Comparison of ENCODE assay signal across 9 cellular contexts in the genomic region with DNA sequence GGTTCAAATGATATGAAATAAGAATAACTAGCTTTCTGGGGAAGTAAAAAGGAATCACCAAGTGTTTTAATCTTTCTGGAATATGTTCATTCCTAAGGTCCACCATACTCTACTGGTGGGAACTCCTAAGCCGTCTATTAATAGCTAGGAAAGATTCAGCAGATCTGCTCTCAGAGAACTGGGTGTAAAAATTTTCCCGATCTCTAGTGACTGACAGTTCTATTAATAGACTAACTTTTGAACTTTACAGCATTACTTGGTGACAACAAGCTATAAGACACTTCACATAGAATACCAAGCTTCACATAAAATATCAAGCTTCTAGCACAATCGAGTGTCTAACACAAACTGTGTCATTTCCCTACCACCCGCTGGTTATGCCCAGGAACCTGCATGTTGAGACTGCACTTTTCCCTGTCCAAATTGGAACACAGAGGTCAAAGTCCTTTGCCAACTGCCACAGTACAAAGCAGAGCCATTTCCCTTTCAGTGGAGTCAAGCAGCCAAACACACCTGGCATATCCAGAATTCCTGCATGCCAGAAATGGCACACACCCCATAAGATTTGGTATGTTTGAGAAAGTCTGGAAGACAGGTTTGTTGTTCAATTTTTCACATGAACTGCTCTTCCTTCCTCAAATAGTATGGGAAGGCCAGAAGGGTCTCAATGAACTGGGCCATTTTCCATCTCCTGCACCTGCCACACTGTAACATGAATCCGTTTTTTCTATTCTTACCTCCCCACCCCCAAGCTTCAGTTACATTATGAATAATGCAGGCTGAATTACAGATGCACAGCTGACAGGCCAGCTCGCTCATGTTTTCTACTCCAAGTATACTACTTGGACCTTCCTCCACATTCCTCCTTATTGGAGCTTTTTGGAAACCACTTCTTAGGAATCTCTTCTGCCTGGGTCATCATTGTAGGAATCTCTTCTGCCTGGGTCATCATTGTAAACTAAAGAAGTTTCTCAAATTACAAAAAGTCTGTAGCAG. TPM values are rescaled to one million over a fixed set of nuclear protein-coding genes. Genes with fewer than 3 reads are reported as not detected.
DNase-seq lines count a peak whose midpoint lies in the region; ATAC-seq and TF ChIP-seq lines count a peak whose summit lies in the region.
"Had no signal": no experiment of that assay in that cellular context is flagged by ENCODE, and none has a peak within 500 bp of the region (broad histone marks: within the 10 kb centered on the region; RNA-seq: fewer than 3 reads in every experiment).

No MANE protein-coding gene starts in this region.

- ATAC-seq in HG03097 (IDR thresholded peaks at IDR 0.05; ENCODE audit: low FRiP score, unreplicated experiment) (no peak), HG02571 (IDR thresholded peaks at IDR 0.05; ENCODE audit: unreplicated experiment) (no peak), GM18870 (IDR thresholded peaks at IDR 0.05; ENCODE audit: unreplicated experiment) (no peak)

- no peak overlapping the region for H3K27ac ChIP-seq in osteoblast (ENCODE audit: low read depth, low read length)

- H2AFZ ChIP-seq in osteoblast (ENCODE audit: low read length): no peak overlapping the region

- H3K4me3 ChIP-seq in osteoblast (ENCODE audit: insufficient read depth, low read length) (no peak overlapping the region), HAP-1 (no peak overlapping the region)

- DNase-seq in DMS53 treated with DMSO at 0.1 percent for 48 hours (lab: John Stamatoyannopoulos, UW; ENCODE audit: unreplicated experiment): peak; percentile 71
- DNase-seq in NCI-H2029 (lab: John Stamatoyannopoulos, UW): peak; percentile 79
- peak; percentile 16 for DNase-seq in dermis blood vessel endothelial cell
- DNase-seq in osteoblast (ENCODE audit: insufficient read length, low spot score, missing footprints): peak; percentile 78
- no peak for DNase-seq in HAP-1 (ENCODE audit: low spot score in 2 of 2)
- DNase-seq: dorsolateral prefrontal cortex had no signal

- H4K20me1 ChIP-seq in osteoblast (ENCODE audit: insufficient read depth, low read length): peaks cover 60% of the 10 kb centered on the region

- in situ Hi-C loops in HAP-1 (cut with MboI; ENCODE audit: low sequenced_read_pairs): no loop called here

- H3K9me3 ChIP-seq in osteoblast (ENCODE audit: low read depth, low read length) (no peaks in the 10 kb centered on the region), HAP-1 (no peaks in the 10 kb centered on the region)

- H3K4me1 ChIP-seq in osteoblast (ENCODE audit: insufficient read depth, low read length) (peaks cover 37% of the 10 kb centered on the region), HAP-1 (peaks cover 14% of the 10 kb centered on the region)

- H3K79me2 ChIP-seq in osteoblast (ENCODE audit: insufficient read depth, low read length): peaks cover 75% of the 10 kb centered on the region

- H3K27me3 ChIP-seq in osteoblast (ENCODE audit: insufficient read depth, low read length): no peaks in the 10 kb centered on the region
- H3K27me3 ChIP-seq in HAP-1 (ENCODE audit: low read depth): no peaks in the 10 kb centered on the region
- H3K27me3 ChIP-seq: dorsolateral prefrontal cortex had no signal

- no peak overlapping the region for H3K4me2 ChIP-seq in osteoblast (ENCODE audit: insufficient read depth, low read length)

- TF ChIP-seq CTCF in osteoblast (IDR thresholded peaks at IDR 0.05; ENCODE audit: extremely low read depth, low read depth, low read length): no peak

- peaks cover 40% of the 10 kb centered on the region for H3K36me3 ChIP-seq in osteoblast (ENCODE audit: insufficient read depth, low read length)
- H3K36me3 ChIP-seq in HAP-1 (replicated peaks): peaks cover 41% of the 10 kb centered on the region

RNA-seq across cellular contexts. Expression of a gene that starts 3.7 kb away (rescaled TPM):
- 41.5 and 68.4 TPM in 2 replicates for total RNA-seq in dermis blood vessel endothelial cell
- total RNA-seq in osteoblast: 35.1 and 35.9 TPM in 2 replicates

RNA-seq across cellular contexts. Expression of a gene that starts 57.0 kb away (rescaled TPM):
- total RNA-seq in dermis blood vessel endothelial cell (6.0 and 13.0 TPM in 2 replicates), osteoblast (17.7 and 19.5 TPM in 2 replicates)

Comparison
In these comparisons a context has a peak if more than half of its experiments do, and no peak if none do; other contexts are left out.
1. DNase-seq: peak in DMS53 treated with DMSO at 0.1 percent for 48 hours (single experiment), NCI-H2029 (single experiment), dermis blood vessel endothelial cell (single experiment) and osteoblast (single experiment); none in HAP-1 (0 of 2).